Comparison of ENCODE assay signal across 8 cellular contexts in genomic region chrX:65697915-65698796, GRCh38. TPM values are rescaled to one million over a fixed set of nuclear protein-coding genes. Genes with fewer than 3 reads are reported as not detected.
DNase-seq lines count a peak whose midpoint lies in the region; ATAC-seq and TF ChIP-seq lines count a peak whose summit lies in the region.

No MANE protein-coding gene starts in this region.

- peak overlapping the region; percentile 69 for H3K4me3 Mint-ChIP-seq in activated CD4-positive, alpha-beta memory T cell treated with anti-CD3 and anti-CD28 coated beads, Interleukin-2, amount 10 ng/mL, durations not matched to agents 7 days and 5 days

- no peaks in the 10 kb centered on the region for H3K9me3 ChIP-seq in PC-3 (ENCODE audit: low read length)

- TF ChIP-seq POLR2A in erythroblast (IDR thresholded peaks at IDR 0.05; ENCODE audit: low read length), result no peak

- no peaks in the 10 kb centered on the region for H3K9me3 Mint-ChIP-seq in activated CD4-positive, alpha-beta memory T cell treated with anti-CD3 and anti-CD28 coated beads, Interleukin-2, amount 10 ng/mL, durations not matched to agents 7 days and 5 days

- H3K27me3 Mint-ChIP-seq in activated CD4-positive, alpha-beta memory T cell treated with anti-CD3 and anti-CD28 coated beads, Interleukin-2, amount 10 ng/mL, durations not matched to agents 7 days and 5 days, result no peaks in the 10 kb centered on the region

- H3K4me3 ChIP-seq in PC-3 (ENCODE audit: low read length), result no peak overlapping the region

- 0 out of 2 replicates have a peak, but pooled peaks cover 4% of the 10 kb centered on the region for H3K4me1 ChIP-seq in PC-3 (ENCODE audit: insufficient read depth, low read length)

- H3K27ac ChIP-seq in PC-3 (ENCODE audit: low read length), result no peak overlapping the region

- ATAC-seq in GM21786 (IDR thresholded peaks at IDR 0.05; ENCODE audit: unreplicated experiment) (peak; percentile 63), PC-3 (no peak)

- TF ChIP-seq CTCF in PC-3 (conservative IDR thresholded peaks at IDR 0.05; ENCODE audit: low read depth, low read length), result no peak

- no peak overlapping the region for H3K9ac ChIP-seq in PC-3 (ENCODE audit: low read length)

- H3K4me1 Mint-ChIP-seq in activated CD4-positive, alpha-beta memory T cell treated with anti-CD3 and anti-CD28 coated beads, Interleukin-2, amount 10 ng/mL, durations not matched to agents 7 days and 5 days, result peaks cover 92% of the 10 kb centered on the region

- H4K20me1 ChIP-seq in PC-3 (ENCODE audit: low read length), result peaks cover 51% of the 10 kb centered on the region

- POLR2A ChIA-PET in activated CD4-positive, alpha-beta memory T cell treated with anti-CD3 and anti-CD28 coated beads, Interleukin-2, amount 10 ng/mL, durations not matched to agents 7 days and 5 days (lab: Charles Lee), result interaction anchor here (0.7 to 7.2 kb wide), 19 partner anchors 8 to 1943 kb away, joined by 3 to 69 read pairs (median 4); no protein-coding TSS in a partner anchor
- POLR2A ChIA-PET in PC-3 (lab: Charles Lee; ENCODE audit: unreplicated experiment), result no interaction called here

- H3K36me3 Mint-ChIP-seq in activated CD4-positive, alpha-beta memory T cell treated with anti-CD3 and anti-CD28 coated beads, Interleukin-2, amount 10 ng/mL, durations not matched to agents 7 days and 5 days (ENCODE audit: low read depth), result peaks cover 60% of the 10 kb centered on the region

- peaks cover 97% of the 10 kb centered on the region for H3K79me2 ChIP-seq in PC-3 (ENCODE audit: low read length)

- CTCF ChIA-PET in activated CD4-positive, alpha-beta memory T cell treated with anti-CD3 and anti-CD28 coated beads, Interleukin-2, amount 10 ng/mL, durations not matched to agents 7 days and 5 days (lab: Charles Lee), result interaction anchor here (1.1 to 3.2 kb wide), 11 partner anchors 11 to 104 kb away, joined by 3 to 15 read pairs (median 4); no protein-coding TSS in a partner anchor
- CTCF ChIA-PET in PC-3 (lab: Charles Lee), result no interaction called here

- intact Hi-C loops in PC-3 (cut with micrococcal nuclease), result no loop called here

- no TSS peak for BruUV-seq in PC-3 (replicated peaks; lab: Mats Ljungman, UMichigan)

- no peaks in the 10 kb centered on the region for H3K9me2 ChIP-seq in PC-3 (replicated peaks; ENCODE audit: low read length)

- H3K27ac Mint-ChIP-seq in activated CD4-positive, alpha-beta memory T cell treated with anti-CD3 and anti-CD28 coated beads, Interleukin-2, amount 10 ng/mL, durations not matched to agents 7 days and 5 days, result peak overlapping the region; percentile 91

- peaks cover 37% of the 10 kb centered on the region for H3K36me3 ChIP-seq in PC-3 (ENCODE audit: low read depth, low read length)

- H2AFZ ChIP-seq in PC-3 (ENCODE audit: low read length), result no peak overlapping the region

- DNase-seq in EL (peak; percentile 37), M059J (ENCODE audit: low read depth) (peak; percentile 68), erythroblast (lab: John Stamatoyannopoulos, UW) (peak; percentile 10 to 53), renal cortical epithelial cell (ENCODE audit: low read depth) (peak; percentile 68), PC-3 (no peak), AG20443 (ENCODE audit: low spot score) (no peak)
- peak; percentile 81 for DNase-seq in activated CD4-positive, alpha-beta memory T cell treated with anti-CD3 and anti-CD28 coated beads, Interleukin-2, amount 10 ng/mL, durations not matched to agents 7 days and 5 days

- no peaks in the 10 kb centered on the region for H3F3A ChIP-seq in PC-3 (ENCODE audit: low read length, unreplicated experiment)

- H3K4me2 ChIP-seq in PC-3 (ENCODE audit: low read length), result no peak overlapping the region

- no peaks in the 10 kb centered on the region for H3K27me3 ChIP-seq in PC-3 (ENCODE audit: low read length)

RNA-seq across cellular contexts. Expression of gene MSN, which starts 30.7 kb away (rescaled TPM):
- 597 and 706 TPM in 2 replicates for total RNA-seq in M059J (2014; rRNA removed; shearing (Covaris generic))
- 100 to 1,000 TPM; 632 to 637 TPM for total RNA-seq in activated CD4-positive, alpha-beta memory T cell treated with anti-CD3 and anti-CD28 coated beads, Interleukin-2, amount 10 ng/mL, durations not matched to agents 7 days and 5 days
- total RNA-seq in renal cortical epithelial cell (442 and 533 TPM in 2 replicates), PC-3 (2014; rRNA removed) (308 and 350 TPM in 2 replicates)

Comparison
In these comparisons a context has a peak if more than half of its experiments do, and no peak if none do; other contexts are left out.
1. DNase-seq: peak in EL (single experiment), M059J (single experiment), activated CD4-positive, alpha-beta memory T cell treated with anti-CD3 and anti-CD28 coated beads, Interleukin-2, amount 10 ng/mL, durations not matched to agents 7 days and 5 days (single experiment), erythroblast (2 of 2) and renal cortical epithelial cell (single experiment); none in PC-3 (single experiment) and AG20443 (single experiment).